Comparison of ENCODE assay signal across 28 cellular contexts in the genomic region with DNA sequence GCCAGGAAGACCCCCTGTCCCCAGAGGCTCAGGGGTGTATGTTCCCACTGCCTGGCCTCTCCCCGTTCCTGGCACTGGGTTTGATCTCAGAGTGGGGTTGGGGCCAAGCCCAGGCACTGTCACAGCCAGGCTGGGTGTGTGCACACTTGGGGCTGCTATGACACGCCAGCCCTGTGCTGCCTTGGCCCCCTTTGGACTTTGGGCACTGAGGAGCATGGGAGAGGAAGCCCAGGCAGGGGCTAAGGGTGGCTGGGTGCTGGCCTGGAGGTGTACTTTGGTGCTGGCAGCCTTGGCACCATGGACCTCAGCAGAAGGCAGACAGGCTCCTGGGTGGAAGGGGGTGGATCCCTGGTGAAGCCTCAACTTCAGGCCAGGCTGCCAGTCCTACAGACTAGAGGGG.
"Had no signal": no experiment of that assay in that cellular context is flagged by ENCODE, and none has a peak within 500 bp of the region (broad histone marks: within the 10 kb centered on the region; RNA-seq: fewer than 3 reads in every experiment).

No MANE protein-coding gene starts in this region.

- H3K27me3 ChIP-seq: body of pancreas, breast epithelium had no signal

- H3K27ac ChIP-seq: body of pancreas, breast epithelium, KMS-11, VCaP had no signal

- H3K36me3 ChIP-seq: breast epithelium had no signal

- H3K4me1 ChIP-seq: body of pancreas, breast epithelium had no signal

- ATAC-seq: activated CD8-positive, alpha-beta memory T cell treated with anti-CD3 and anti-CD28 coated beads, Interleukin-2, amount 10 ng/mL, durations not matched to agents 7 days and 5 days; body of pancreas; Panc1 had no signal

- H3K4me3 ChIP-seq: body of pancreas, breast epithelium had no signal

- DNase-seq: activated B cell treated with CpG ODN at 0.5 μM for 24 hours; activated CD4-positive, alpha-beta memory T cell treated with anti-CD3 and anti-CD28 coated beads, Interleukin-2, amount 10 ng/mL, durations not matched to agents 7 days and 5 days; activated CD4-positive, alpha-beta T cell treated with anti-CD3 and anti-CD28 coated beads for 4 hours; activated CD4-positive, CD25-positive, alpha-beta regulatory T cell treated with anti-CD3 and anti-CD28 coated beads, Interleukin-2, amount 50 U/mL, for 72 hours; activated CD8-positive, alpha-beta memory T cell treated with anti-CD3 and anti-CD28 coated beads for 24 hours; activated CD8-positive, alpha-beta memory T cell treated with anti-CD3 and anti-CD28 coated beads, Interleukin-2, amount 10 ng/mL, durations not matched to agents 7 days and 5 days; activated CD8-positive, alpha-beta memory T cell treated with anti-CD3 and anti-CD28 coated beads, Interleukin-2, amount 50 U/mL, for 48 hours; activated effector memory CD4-positive, alpha-beta T cell treated with Interleukin-2 at 50 U/mL for 16 hours; activated naive CD4-positive, alpha-beta T cell; activated naive CD4-positive, alpha-beta T cell treated with anti-CD3 and anti-CD28 coated beads, Interleukin-2, amount 50 U/mL, for 16 hours; activated naive CD8-positive, alpha-beta T cell treated with anti-CD3 and anti-CD28 coated beads for 36 hours; activated T-cell treated with anti-CD3 and anti-CD28 coated beads, Interleukin-2, amount 50 U/mL, for 48 hours; amygdala; body of pancreas; MM.1S; MV-4-11; NCI-H1092; NCI-H1930; NCI-H2081 treated with DMSO at 0.1 percent for 48 hours; NCI-H524 treated with DMSO at 0.1 percent for 48 hours; SW 1271; T-helper 1 cell; T-helper 2 cell; T-helper 9 cell had no signal
